Comparison of ENCODE assay signal across 1 cellular context in genomic region chr3:78736863-78737262, GRCh38.
TF ChIP-seq lines count a peak whose summit lies in the region.

No MANE protein-coding gene starts in this region.

TF ChIP-seq in GM12878, 131 proteins besides CTCF, POLR2A, EP300 and RAD21 (continued from another document):
- TF ChIP-seq ATF2 (IDR thresholded peaks at IDR 0.05; ENCODE audit: low read length) (peak; percentile 75; the same call in 1 of the 2 replicates), MEF2B (IDR thresholded peaks at IDR 0.05; ENCODE audit: partially characterized antibody, poor library complexity, severe bottlenecking) (peak; percentile 97), BCL11A (IDR thresholded peaks at IDR 0.05; ENCODE audit: low read depth, low read length) (peak; percentile 31; the same call in 1 of the 2 replicates), IKZF1 (conservative IDR thresholded peaks at IDR 0.05) (peak; percentile 45; the same call in 1 of the 2 replicates), IKZF2 (IDR thresholded peaks at IDR 0.05) (peak in 1 of 2 experiments; percentile 65; a peak in 3 of 4 replicates), RELB (IDR thresholded peaks at IDR 0.05; ENCODE audit: low read depth) (peak; percentile 41; the same call in 1 of the 2 replicates), MYC (IDR thresholded peaks at IDR 0.05; ENCODE audit: insufficient read depth, insufficient read length, insufficient replicate concordance, low read length, severe bottlenecking) (no peak), TCF12 (IDR thresholded peaks at IDR 0.05; ENCODE audit: low read depth, low read length) (0 out of 2 replicates have a peak, but pooled peaks have one; percentile 26), SIN3A (IDR thresholded peaks at IDR 0.05; ENCODE audit: low read depth, low read length) (no peak), DPF2 (IDR thresholded peaks at IDR 0.05) (0 out of 2 replicates have a peak, but pooled peaks have one; percentile 18), IRF4 (IDR thresholded peaks at IDR 0.05; ENCODE audit: low read depth, low read length) (peak; percentile 15; the same call in 1 of the 2 replicates), ZBTB4 (CRISPR knock-in tag; IDR thresholded peaks at IDR 0.05) (no peak), ZNF207 (IDR thresholded peaks at IDR 0.05; ENCODE audit: borderline replicate concordance) (no peak), SMAD1 (IDR thresholded peaks at IDR 0.05; ENCODE audit: low read depth, partially characterized antibody) (peak; percentile 55), ZSCAN29 (IDR thresholded peaks at IDR 0.05) (no peak)
- TF ChIP-seq, protein P1, sequence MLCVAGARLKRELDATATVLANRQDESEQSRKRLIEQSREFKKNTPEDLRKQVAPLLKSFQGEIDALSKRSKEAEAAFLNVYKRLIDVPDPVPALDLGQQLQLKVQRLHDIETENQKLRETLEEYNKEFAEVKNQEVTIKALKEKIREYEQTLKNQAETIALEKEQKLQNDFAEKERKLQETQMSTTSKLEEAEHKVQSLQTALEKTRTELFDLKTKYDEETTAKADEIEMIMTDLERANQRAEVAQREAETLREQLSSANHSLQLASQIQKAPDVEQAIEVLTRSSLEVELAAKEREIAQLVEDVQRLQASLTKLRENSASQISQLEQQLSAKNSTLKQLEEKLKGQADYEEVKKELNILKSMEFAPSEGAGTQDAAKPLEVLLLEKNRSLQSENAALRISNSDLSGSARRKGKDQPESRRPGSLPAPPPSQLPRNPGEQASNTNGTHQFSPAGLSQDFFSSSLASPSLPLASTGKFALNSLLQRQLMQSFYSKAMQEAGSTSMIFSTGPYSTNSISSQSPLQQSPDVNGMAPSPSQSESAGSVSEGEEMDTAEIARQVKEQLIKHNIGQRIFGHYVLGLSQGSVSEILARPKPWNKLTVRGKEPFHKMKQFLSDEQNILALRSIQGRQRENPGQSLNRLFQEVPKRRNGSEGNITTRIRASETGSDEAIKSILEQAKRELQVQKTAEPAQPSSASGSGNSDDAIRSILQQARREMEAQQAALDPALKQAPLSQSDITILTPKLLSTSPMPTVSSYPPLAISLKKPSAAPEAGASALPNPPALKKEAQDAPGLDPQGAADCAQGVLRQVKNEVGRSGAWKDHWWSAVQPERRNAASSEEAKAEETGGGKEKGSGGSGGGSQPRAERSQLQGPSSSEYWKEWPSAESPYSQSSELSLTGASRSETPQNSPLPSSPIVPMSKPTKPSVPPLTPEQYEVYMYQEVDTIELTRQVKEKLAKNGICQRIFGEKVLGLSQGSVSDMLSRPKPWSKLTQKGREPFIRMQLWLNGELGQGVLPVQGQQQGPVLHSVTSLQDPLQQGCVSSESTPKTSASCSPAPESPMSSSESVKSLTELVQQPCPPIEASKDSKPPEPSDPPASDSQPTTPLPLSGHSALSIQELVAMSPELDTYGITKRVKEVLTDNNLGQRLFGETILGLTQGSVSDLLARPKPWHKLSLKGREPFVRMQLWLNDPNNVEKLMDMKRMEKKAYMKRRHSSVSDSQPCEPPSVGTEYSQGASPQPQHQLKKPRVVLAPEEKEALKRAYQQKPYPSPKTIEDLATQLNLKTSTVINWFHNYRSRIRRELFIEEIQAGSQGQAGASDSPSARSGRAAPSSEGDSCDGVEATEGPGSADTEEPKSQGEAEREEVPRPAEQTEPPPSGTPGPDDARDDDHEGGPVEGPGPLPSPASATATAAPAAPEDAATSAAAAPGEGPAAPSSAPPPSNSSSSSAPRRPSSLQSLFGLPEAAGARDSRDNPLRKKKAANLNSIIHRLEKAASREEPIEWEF (IDR thresholded peaks at IDR 0.05; ENCODE audit: insufficient replicate concordance, low read depth, low read length), result peak; percentile 73
- TF ChIP-seq, protein P2, sequence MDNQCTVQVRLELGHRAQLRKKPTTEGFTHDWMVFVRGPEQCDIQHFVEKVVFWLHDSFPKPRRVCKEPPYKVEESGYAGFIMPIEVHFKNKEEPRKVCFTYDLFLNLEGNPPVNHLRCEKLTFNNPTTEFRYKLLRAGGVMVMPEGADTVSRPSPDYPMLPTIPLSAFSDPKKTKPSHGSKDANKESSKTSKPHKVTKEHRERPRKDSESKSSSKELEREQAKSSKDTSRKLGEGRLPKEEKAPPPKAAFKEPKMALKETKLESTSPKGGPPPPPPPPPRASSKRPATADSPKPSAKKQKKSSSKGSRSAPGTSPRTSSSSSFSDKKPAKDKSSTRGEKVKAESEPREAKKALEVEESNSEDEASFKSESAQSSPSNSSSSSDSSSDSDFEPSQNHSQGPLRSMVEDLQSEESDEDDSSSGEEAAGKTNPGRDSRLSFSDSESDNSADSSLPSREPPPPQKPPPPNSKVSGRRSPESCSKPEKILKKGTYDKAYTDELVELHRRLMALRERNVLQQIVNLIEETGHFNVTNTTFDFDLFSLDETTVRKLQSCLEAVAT (IDR thresholded peaks at IDR 0.05), result no peak
